Comparison of ENCODE assay signal across 8 cellular contexts in the genomic region with DNA sequence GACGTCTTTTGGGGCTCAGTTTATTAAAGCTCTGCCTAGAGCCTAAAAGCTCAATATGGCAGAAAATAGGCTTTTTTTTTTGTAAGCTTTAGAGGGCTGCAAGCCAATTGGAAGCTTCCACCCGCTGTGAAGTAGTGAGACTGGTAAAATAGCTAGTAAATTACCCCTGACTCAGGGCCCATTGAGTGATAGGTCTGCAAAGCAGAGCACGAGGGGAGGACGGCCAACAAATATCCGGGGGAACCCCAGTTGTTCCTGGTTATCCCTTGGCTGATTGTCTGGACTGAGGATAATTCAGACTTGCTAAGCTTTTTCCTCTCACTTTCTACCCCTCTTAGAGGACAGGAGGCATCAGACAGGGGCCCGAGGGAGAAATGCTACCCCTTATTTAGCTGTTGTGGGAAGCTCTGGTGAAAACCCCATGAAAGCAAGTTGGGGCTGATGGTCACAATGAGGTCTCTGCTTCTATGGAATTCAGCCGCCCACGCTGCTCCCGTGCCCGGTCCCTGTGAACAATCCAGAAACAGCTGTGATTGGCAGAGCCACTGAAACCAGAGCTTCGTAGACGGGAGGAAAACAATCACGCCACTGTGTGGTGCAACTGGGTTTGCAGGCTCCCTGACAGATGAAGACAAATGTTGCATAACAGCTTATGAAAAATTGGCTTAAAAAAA.
DNase-seq lines count a peak whose midpoint lies in the region; ATAC-seq, FAIRE-seq and TF ChIP-seq lines count a peak whose summit lies in the region.

No MANE protein-coding gene starts in this region.

- peaks cover 0 to 26% (median 8%) of the 10 kb centered on the region in 6 donors for H3K4me1 ChIP-seq in spleen

- TF ChIP-seq POLR2A in spleen (IDR thresholded peaks at IDR 0.05) (no peak), GM12891 (IDR thresholded peaks at IDR 0.05; ENCODE audit: low read depth, low read length) (no peak)

- ATAC-seq in GM19467 (IDR thresholded peaks at IDR 0.05; ENCODE audit: unreplicated experiment): no peak
- no peak for ATAC-seq in HG02610 (IDR thresholded peaks at IDR 0.05; ENCODE audit: unreplicated experiment)

- H3K9me3 ChIP-seq in spleen: no peaks in the 10 kb centered on the region

- TF ChIP-seq CTCF in cardiac fibroblast (IDR thresholded peaks at IDR 0.05; ENCODE audit: low read depth, low read length) (peak; percentile 60), kidney epithelial cell (IDR thresholded peaks at IDR 0.05; ENCODE audit: insufficient read depth, low read length, poor library complexity, severe bottlenecking) (peak; percentile 59), spleen (IDR thresholded peaks at IDR 0.05 in 8 of 11, conservative IDR thresholded peaks at IDR 0.05 in 3 of 11) (peak in 7 of 11 experiments; percentile 11 to 51 (median 29))

- peak overlapping the region in 5 of 8 donors; percentile 32 to 47 (median 37) for H3K27ac ChIP-seq in spleen

- no peaks in the 10 kb centered on the region for H3K27me3 ChIP-seq in kidney epithelial cell (ENCODE audit: control insufficient read depth, insufficient read depth, low read length)
- no peaks in the 10 kb centered on the region for H3K27me3 ChIP-seq in spleen (replicated peaks in 1 of 7)

- H3K36me3 ChIP-seq in kidney epithelial cell (ENCODE audit: control insufficient read depth, insufficient read depth, low read length) (no peaks in the 10 kb centered on the region), spleen (no peaks in the 10 kb centered on the region)

- 54 to 79% (median 66%) methylated on average over 13 of the region's 13 CpGs for WGBS in spleen, 5 donors

- H3K4me3 ChIP-seq in cardiac fibroblast (replicated peaks in 1 of 2; ENCODE audit: low read depth in 2 of 2, low read length in 2 of 2): peak overlapping the region; percentile 6 to 8
- H3K4me3 ChIP-seq in kidney epithelial cell (ENCODE audit: low read depth, low read length): no peak overlapping the region
- no peak overlapping the region for H3K4me3 ChIP-seq in spleen

- peak; percentile 54 for DNase-seq in ELF-1 (ENCODE audit: low read depth, low spot score)
- DNase-seq in NCI-H2227 treated with DMSO at 0.1 percent for 48 hours (lab: John Stamatoyannopoulos, UW): peak; percentile 67
- peak; percentile 96 to 97 for DNase-seq in cardiac fibroblast (ENCODE audit: low read depth in 2 of 2)
- peak; percentile 59 for DNase-seq in kidney epithelial cell (ENCODE audit: low read depth)
- no peak for DNase-seq in spleen
- no peak for DNase-seq in GM12891 (ENCODE audit: insufficient read length, low spot score)

- intact Hi-C loops in spleen (cut with DNase I; ENCODE audit: low total_unique reads): no loop called here

- no peak for FAIRE-seq in GM12891 (lab: Jason Lieb, UNC)

TF ChIP-seq in GM12891, 5 proteins besides CTCF, POLR2A, EP300 and RAD21:
- TF ChIP-seq POU2F2 (IDR thresholded peaks at IDR 0.05; ENCODE audit: low read depth, low read length) (no peak), SPI1 (IDR thresholded peaks at IDR 0.05; ENCODE audit: low read depth, low read length) (no peak), TAF1 (IDR thresholded peaks at IDR 0.05; ENCODE audit: low read depth, low read length) (no peak), PAX5 (IDR thresholded peaks at IDR 0.05; ENCODE audit: insufficient read depth, low read length, severe bottlenecking) (no peak), POLR2AphosphoS5 (IDR thresholded peaks at IDR 0.05; ENCODE audit: low read depth, low read length) (no peak)

Comparison
In these comparisons a context has a peak if more than half of its experiments do, and no peak if none do; other contexts are left out.
1. DNase-seq: peak in ELF-1 (single experiment), NCI-H2227 treated with DMSO at 0.1 percent for 48 hours (single experiment), cardiac fibroblast (2 of 2) and kidney epithelial cell (single experiment); none in spleen (single experiment) and GM12891 (single experiment).
2. H3K4me3 ChIP-seq: peak in cardiac fibroblast (2 of 2); none in kidney epithelial cell (single experiment) and spleen (0 of 8).
3. Peak in every context shown above with its lines, with median percentiles within 50 percentile points of each other: CTCF ChIP-seq.